18 cellular contexts compared by ENCODE assay signal in the genomic region with DNA sequence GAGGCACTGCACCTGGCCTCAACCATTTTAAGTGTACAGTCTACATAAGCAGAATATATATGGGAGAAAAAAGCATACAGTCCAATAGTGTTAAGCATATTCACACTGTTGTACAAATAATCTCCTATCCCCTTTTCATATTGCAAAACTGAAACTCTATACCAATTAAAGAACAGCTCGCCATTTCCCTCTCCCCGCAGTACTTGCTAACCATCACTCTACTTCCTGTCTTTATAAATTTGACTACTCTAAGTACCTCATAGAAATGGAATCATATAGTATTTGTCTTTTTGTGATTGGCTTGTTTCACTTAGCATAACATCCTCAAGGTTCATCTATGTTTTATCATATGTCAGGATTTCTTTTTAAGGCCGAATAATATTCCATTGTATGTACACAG. TPM values are rescaled to one million over a fixed set of nuclear protein-coding genes. Genes with fewer than 3 reads are reported as not detected.
DNase-seq lines count a peak whose midpoint lies in the region; ATAC-seq and TF ChIP-seq lines count a peak whose summit lies in the region.
"Had no signal": no experiment of that assay in that cellular context is flagged by ENCODE, and none has a peak within 500 bp of the region (broad histone marks: within the 10 kb centered on the region; RNA-seq: fewer than 3 reads in every experiment).

No MANE protein-coding gene starts in this region.

- H3K27me3 ChIP-seq in gastrocnemius medialis: no peaks in the 10 kb centered on the region
- H3K27me3 ChIP-seq: brain microvascular endothelial cell had no signal

- intact Hi-C loops in gastrocnemius medialis (cut with DNase I; ENCODE audit: low total_unique reads): no loop called here

- H3K4me1 ChIP-seq in gastrocnemius medialis: no peaks in the 10 kb centered on the region

- no peak for TF ChIP-seq POLR2A in gastrocnemius medialis (IDR thresholded peaks at IDR 0.05)

- peak; percentile 69 for ATAC-seq in activated CD8-positive, alpha-beta memory T cell treated with anti-CD3 and anti-CD28 coated beads, Interleukin-2, amount 10 ng/mL, durations not matched to agents 7 days and 5 days
- ATAC-seq in stimulated activated naive B cell treated with anti-CD40 and anti-IgM and Interleukin-4, amounts not matched to agents 10 μg/mL and 1 μg/mL and 100 μg/mL, for 72 hours (replicated peaks): peak; percentile 38 to 55
- no peak for ATAC-seq in gastrocnemius medialis
- ATAC-seq: GM23338, sciatic nerve, SK-N-SH treated with all-trans-retinoic acid at 6 μM for 48 hours had no signal

- H3K9me3 ChIP-seq in gastrocnemius medialis: no peaks in the 10 kb centered on the region

- peaks cover 4% of the 10 kb centered on the region for H3K36me3 Mint-ChIP-seq in activated CD8-positive, alpha-beta memory T cell treated with anti-CD3 and anti-CD28 coated beads, Interleukin-2, amount 10 ng/mL, durations not matched to agents 7 days and 5 days
- no peaks in the 10 kb centered on the region for H3K36me3 Mint-ChIP-seq in activated naive CD8-positive, alpha-beta T cell
- H3K36me3 Mint-ChIP-seq in stimulated activated naive B cell treated with anti-CD40 and anti-IgM and Interleukin-4, amounts not matched to agents 10 μg/mL and 1 μg/mL and 100 μg/mL, for 72 hours: no peaks in the 10 kb centered on the region

- TF ChIP-seq CTCF in gastrocnemius medialis (IDR thresholded peaks at IDR 0.05 in 4 of 5, conservative IDR thresholded peaks at IDR 0.05 in 1 of 5): no peak

- no peaks in the 10 kb centered on the region for H3K9me3 Mint-ChIP-seq in activated CD8-positive, alpha-beta memory T cell treated with anti-CD3 and anti-CD28 coated beads, Interleukin-2, amount 10 ng/mL, durations not matched to agents 7 days and 5 days (ENCODE audit: low read depth)
- no peaks in the 10 kb centered on the region for H3K9me3 Mint-ChIP-seq in activated naive CD8-positive, alpha-beta T cell (ENCODE audit: low read depth)
- no peaks in the 10 kb centered on the region for H3K9me3 Mint-ChIP-seq in stimulated activated naive B cell treated with anti-CD40 and anti-IgM and Interleukin-4, amounts not matched to agents 10 μg/mL and 1 μg/mL and 100 μg/mL, for 72 hours
- H3K9me3 Mint-ChIP-seq: GM23338 had no signal

- no peak for DNase-seq in activated CD8-positive, alpha-beta memory T cell treated with anti-CD3 and anti-CD28 coated beads, Interleukin-2, amount 10 ng/mL, durations not matched to agents 7 days and 5 days
- no peak for DNase-seq in activated CD8-positive, alpha-beta memory T cell treated with anti-CD3 and anti-CD28 coated beads for 24 hours
- DNase-seq in NOMO-1 treated with dmso at 0.1 percent for 144 hours (lab: John Stamatoyannopoulos, UW; ENCODE audit: unreplicated experiment) (peak; percentile 32), gastrocnemius medialis (no peak), NCI-H524 treated with DMSO at 0.1 percent for 48 hours (lab: John Stamatoyannopoulos, UW) (no peak)
- no peak for DNase-seq in stimulated activated naive B cell treated with anti-CD40 and anti-IgM and Interleukin-4, amounts not matched to agents 10 μg/mL and 1 μg/mL and 100 μg/mL, for 72 hours
- no peak for DNase-seq in activated CD4-positive, CD25-positive, alpha-beta regulatory T cell (lab: John Stamatoyannopoulos, UW)
- DNase-seq: activated CD4-positive, CD25-positive, alpha-beta regulatory T cell treated with anti-CD3 and anti-CD28 coated beads, Interleukin-2, amount 50 U/mL, for 72 hours; brain microvascular endothelial cell; MM.1S; NCI-H1930; nephron progenitor cell; posterior cingulate gyrus had no signal

- peak overlapping the region; percentile 9 for H3K4me3 Mint-ChIP-seq in activated CD8-positive, alpha-beta memory T cell treated with anti-CD3 and anti-CD28 coated beads, Interleukin-2, amount 10 ng/mL, durations not matched to agents 7 days and 5 days
- peak overlapping the region; percentile 61 for H3K4me3 Mint-ChIP-seq in activated naive CD8-positive, alpha-beta T cell
- H3K4me3 Mint-ChIP-seq in stimulated activated naive B cell treated with anti-CD40 and anti-IgM and Interleukin-4, amounts not matched to agents 10 μg/mL and 1 μg/mL and 100 μg/mL, for 72 hours: no peak overlapping the region
- H3K4me3 Mint-ChIP-seq: GM23338, nephron progenitor cell had no signal

- H3K4me1 Mint-ChIP-seq in activated CD8-positive, alpha-beta memory T cell treated with anti-CD3 and anti-CD28 coated beads, Interleukin-2, amount 10 ng/mL, durations not matched to agents 7 days and 5 days: peaks cover 23% of the 10 kb centered on the region
- H3K4me1 Mint-ChIP-seq in activated naive CD8-positive, alpha-beta T cell (ENCODE audit: low read depth): peaks cover 23% of the 10 kb centered on the region
- H3K4me1 Mint-ChIP-seq in stimulated activated naive B cell treated with anti-CD40 and anti-IgM and Interleukin-4, amounts not matched to agents 10 μg/mL and 1 μg/mL and 100 μg/mL, for 72 hours: peaks cover 3 to 13% of the 10 kb centered on the region in 2 donors
- H3K4me1 Mint-ChIP-seq: nephron progenitor cell had no signal

- H3K27ac ChIP-seq in gastrocnemius medialis: no peak overlapping the region
- H3K27ac ChIP-seq: brain microvascular endothelial cell, C4-2B had no signal

- H3K27me3 Mint-ChIP-seq in activated CD8-positive, alpha-beta memory T cell treated with anti-CD3 and anti-CD28 coated beads, Interleukin-2, amount 10 ng/mL, durations not matched to agents 7 days and 5 days: no peaks in the 10 kb centered on the region
- H3K27me3 Mint-ChIP-seq in activated naive CD8-positive, alpha-beta T cell: no peaks in the 10 kb centered on the region
- H3K27me3 Mint-ChIP-seq in stimulated activated naive B cell treated with anti-CD40 and anti-IgM and Interleukin-4, amounts not matched to agents 10 μg/mL and 1 μg/mL and 100 μg/mL, for 72 hours: no peaks in the 10 kb centered on the region

- in situ Hi-C loops in gastrocnemius medialis (cut with MboI; ENCODE audit: low sequenced_read_pairs in 4 of 4): loop anchor here (5.0 kb wide), 5 partner anchors 93 to 288 kb away; a partner anchor contains a TSS

- H3K4me3 ChIP-seq in gastrocnemius medialis: no peak overlapping the region
- H3K4me3 ChIP-seq: GM23338 had no signal

- CTCF ChIA-PET in activated CD8-positive, alpha-beta memory T cell treated with anti-CD3 and anti-CD28 coated beads, Interleukin-2, amount 10 ng/mL, durations not matched to agents 7 days and 5 days (lab: Charles Lee): interaction anchor here (0.7 to 8.5 kb wide), 18 partner anchors 8 to 290 kb away, joined by 3 to 203 read pairs (median 4); a partner anchor contains a TSS

- peak overlapping the region; percentile 71 for H3K27ac Mint-ChIP-seq in activated CD8-positive, alpha-beta memory T cell treated with anti-CD3 and anti-CD28 coated beads, Interleukin-2, amount 10 ng/mL, durations not matched to agents 7 days and 5 days
- peak overlapping the region; percentile 42 for H3K27ac Mint-ChIP-seq in activated naive CD8-positive, alpha-beta T cell
- H3K27ac Mint-ChIP-seq in stimulated activated naive B cell treated with anti-CD40 and anti-IgM and Interleukin-4, amounts not matched to agents 10 μg/mL and 1 μg/mL and 100 μg/mL, for 72 hours: no peak overlapping the region
- H3K27ac Mint-ChIP-seq: GM23338, nephron progenitor cell had no signal

- no peaks in the 10 kb centered on the region for H3K36me3 ChIP-seq in gastrocnemius medialis
- H3K36me3 ChIP-seq: brain microvascular endothelial cell had no signal

RNA-seq across cellular contexts. Expression of a gene that starts 21.6 kb away (rescaled TPM):
- 10 to 100 TPM; 70.3 to 72.8 TPM for total RNA-seq in activated CD8-positive, alpha-beta memory T cell treated with anti-CD3 and anti-CD28 coated beads, Interleukin-2, amount 10 ng/mL, durations not matched to agents 7 days and 5 days
- total RNA-seq in gastrocnemius medialis: 10 to 100 TPM; 15.4 to 47.2 (median 31.8) TPM

Comparison
In these comparisons a context has a peak if more than half of its experiments do, and no peak if none do; other contexts are left out.
1. ATAC-seq: peak in activated CD8-positive, alpha-beta memory T cell treated with anti-CD3 and anti-CD28 coated beads, Interleukin-2, amount 10 ng/mL, durations not matched to agents 7 days and 5 days (single experiment) and stimulated activated naive B cell treated with anti-CD40 and anti-IgM and Interleukin-4, amounts not matched to agents 10 μg/mL and 1 μg/mL and 100 μg/mL, for 72 hours (2 of 2); none in gastrocnemius medialis (0 of 2).
2. H3K4me3 Mint-ChIP-seq: peak in activated CD8-positive, alpha-beta memory T cell treated with anti-CD3 and anti-CD28 coated beads, Interleukin-2, amount 10 ng/mL, durations not matched to agents 7 days and 5 days (single experiment) and activated naive CD8-positive, alpha-beta T cell (single experiment); none in stimulated activated naive B cell treated with anti-CD40 and anti-IgM and Interleukin-4, amounts not matched to agents 10 μg/mL and 1 μg/mL and 100 μg/mL, for 72 hours (0 of 2).